In genomic region chr1:200409761-200410565, GRCh38 we compare ENCODE assay signal across 8 cellular contexts.
A peak's percentile ranks its signal among the peaks of the same experiment; 100 is the strongest.
DNase-seq lines count a peak whose midpoint lies in the region; ATAC-seq and TF ChIP-seq lines count a peak whose summit lies in the region.

TSS of gene ZNF281 (minus strand) at chr1:200410036. CDS start at chr1:200409705, 331 bp downstream.

- H3K27me3 Mint-ChIP-seq in central memory CD8-positive, alpha-beta T cell, result no peaks in the 10 kb centered on the region

- peaks cover 7% of the 10 kb centered on the region for H3K36me3 Mint-ChIP-seq in central memory CD8-positive, alpha-beta T cell (ENCODE audit: insufficient read depth)

- peak within 1 kb of the TSS; percentile 96 for H3K4me3 Mint-ChIP-seq in central memory CD8-positive, alpha-beta T cell

- no peaks in the 10 kb centered on the region for H3K9me3 Mint-ChIP-seq in central memory CD8-positive, alpha-beta T cell

- peak; percentile 61 for TF ChIP-seq POLR2A in GM19099 (IDR thresholded peaks at IDR 0.05; ENCODE audit: extremely low read depth, insufficient read length, low read depth)

- peak; percentile 82 for ATAC-seq in HG03378 (IDR thresholded peaks at IDR 0.05; ENCODE audit: unreplicated experiment)
- ATAC-seq in central memory CD8-positive, alpha-beta T cell (replicated peaks; ENCODE audit: extremely low read depth, poor library complexity, severe bottlenecking), result peak; percentile 94

- peak within 1 kb of the TSS; percentile 97 for H3K27ac Mint-ChIP-seq in central memory CD8-positive, alpha-beta T cell (ENCODE audit: low read depth)

- peaks cover 56% of the 10 kb centered on the region for H3K4me1 Mint-ChIP-seq in central memory CD8-positive, alpha-beta T cell

- DNase-seq in AML-193 (lab: John Stamatoyannopoulos, UW) (peak; percentile 85 to 89), NCI-H446 treated with DMSO at 0.1 percent for 48 hours (lab: John Stamatoyannopoulos, UW) (peak; percentile 91), iris pigment epithelial cell (ENCODE audit: low read depth) (peak; percentile 92)
- DNase-seq in activated CD4-positive, CD25-positive, alpha-beta regulatory T cell treated with anti-CD3 and anti-CD28 coated beads, Interleukin-2, amount 50 U/mL, for 16 hours (ENCODE audit: low read depth, low spot score), result peak; percentile 92
- peak; percentile 86 for DNase-seq in central memory CD8-positive, alpha-beta T cell (ENCODE audit: low spot score in 2 of 2)
- peak; percentile 87 to 92 for DNase-seq in stimulated activated CD4-positive, alpha-beta T cell treated with anti-CD3 and anti-CD28 coated beads, Interleukin-12 subunit alpha, Interleukin-12 subunit beta, amount 100 ng/mL, for 24 hours (ENCODE audit: low read depth in 2 of 2)

Comparison
In these comparisons a context has a peak if more than half of its experiments do, and no peak if none do; other contexts are left out.
1. Peak in every context shown above with its lines: DNase-seq and ATAC-seq.